10 cellular contexts compared by ENCODE assay signal in genomic region chr18:70195014-70195614, GRCh38. TPM values are rescaled to one million over a fixed set of nuclear protein-coding genes. Genes with fewer than 3 reads are reported as not detected.
DNase-seq lines count a peak whose midpoint lies in the region; ATAC-seq and TF ChIP-seq lines count a peak whose summit lies in the region.
"Had no signal": no experiment of that assay in that cellular context is flagged by ENCODE, and none has a peak within 500 bp of the region (broad histone marks: within the 10 kb centered on the region; RNA-seq: fewer than 3 reads in every experiment).

No MANE protein-coding gene starts in this region.

- no peak for ATAC-seq in activated CD8-positive, alpha-beta memory T cell treated with anti-CD3 and anti-CD28 coated beads, Interleukin-2, amount 10 ng/mL, durations not matched to agents 7 days and 5 days
- peak; percentile 39 for ATAC-seq in HG02588 (IDR thresholded peaks at IDR 0.05; ENCODE audit: unreplicated experiment)
- peak; percentile 42 for ATAC-seq in HG03460 (IDR thresholded peaks at IDR 0.05; ENCODE audit: unreplicated experiment)
- ATAC-seq in foreskin keratinocyte = no peak

- TF ChIP-seq CTCF in nephron progenitor cell (IDR thresholded peaks at IDR 0.05) (no peak), foreskin keratinocyte (conservative IDR thresholded peaks at IDR 0.05) (no peak)

- H3K27me3 Mint-ChIP-seq in activated CD8-positive, alpha-beta memory T cell treated with anti-CD3 and anti-CD28 coated beads, Interleukin-2, amount 10 ng/mL, durations not matched to agents 7 days and 5 days = no peaks in the 10 kb centered on the region
- H3K27me3 Mint-ChIP-seq in nephron progenitor cell (ENCODE audit: low read depth, poor library complexity) (no peaks in the 10 kb centered on the region), immature natural killer cell (ENCODE audit: low read depth in 3 of 3) (no peaks in the 10 kb centered on the region)

- peak overlapping the region; percentile 68 for H3K27ac Mint-ChIP-seq in activated CD8-positive, alpha-beta memory T cell treated with anti-CD3 and anti-CD28 coated beads, Interleukin-2, amount 10 ng/mL, durations not matched to agents 7 days and 5 days
- H3K27ac Mint-ChIP-seq in nephron progenitor cell = peak overlapping the region; percentile 86
- H3K27ac Mint-ChIP-seq in immature natural killer cell = no peak overlapping the region

- H3K36me3 Mint-ChIP-seq in activated CD8-positive, alpha-beta memory T cell treated with anti-CD3 and anti-CD28 coated beads, Interleukin-2, amount 10 ng/mL, durations not matched to agents 7 days and 5 days = peaks cover 69% of the 10 kb centered on the region
- peaks cover 50% of the 10 kb centered on the region for H3K36me3 Mint-ChIP-seq in nephron progenitor cell (ENCODE audit: low read depth)
- peaks cover 9 to 58% (median 18%) of the 10 kb centered on the region in 3 donors for H3K36me3 Mint-ChIP-seq in immature natural killer cell

- CTCF ChIA-PET in activated CD8-positive, alpha-beta memory T cell treated with anti-CD3 and anti-CD28 coated beads, Interleukin-2, amount 10 ng/mL, durations not matched to agents 7 days and 5 days (lab: Charles Lee) = interaction anchor here (0.7 to 3.7 kb wide), 12 partner anchors 8 to 260 kb away, joined by 3 to 22 read pairs (median 4); partner anchors contain the start of gene RTTN

- H3K27me3 ChIP-seq in foreskin keratinocyte = no peaks in the 10 kb centered on the region
- H3K27me3 ChIP-seq: neutrophil had no signal

- H3K4me1 Mint-ChIP-seq in activated CD8-positive, alpha-beta memory T cell treated with anti-CD3 and anti-CD28 coated beads, Interleukin-2, amount 10 ng/mL, durations not matched to agents 7 days and 5 days = peaks cover 44% of the 10 kb centered on the region
- H3K4me1 Mint-ChIP-seq in nephron progenitor cell = peaks cover 5% of the 10 kb centered on the region
- H3K4me1 Mint-ChIP-seq in immature natural killer cell = no peaks in the 10 kb centered on the region

- H3K27ac ChIP-seq in foreskin keratinocyte = no peak overlapping the region
- H3K27ac ChIP-seq: neutrophil had no signal

- DNase-seq in activated CD8-positive, alpha-beta memory T cell treated with anti-CD3 and anti-CD28 coated beads, Interleukin-2, amount 10 ng/mL, durations not matched to agents 7 days and 5 days = no peak
- DNase-seq in activated CD8-positive, alpha-beta memory T cell treated with anti-CD3 and anti-CD28 coated beads for 24 hours = no peak
- no peak for DNase-seq in nephron progenitor cell
- no peak for DNase-seq in foreskin keratinocyte
- DNase-seq in NCI-H446 (lab: John Stamatoyannopoulos, UW) = no peak
- no peak for DNase-seq in immature natural killer cell
- DNase-seq: activated gamma-delta T cell treated with Interleukin-2 at 50 U/mL for 16 hours had no signal

- no peaks in the 10 kb centered on the region for H3K4me1 ChIP-seq in foreskin keratinocyte

- no peaks in the 10 kb centered on the region for H3K9me3 Mint-ChIP-seq in activated CD8-positive, alpha-beta memory T cell treated with anti-CD3 and anti-CD28 coated beads, Interleukin-2, amount 10 ng/mL, durations not matched to agents 7 days and 5 days (ENCODE audit: low read depth)
- H3K9me3 Mint-ChIP-seq in nephron progenitor cell (no peaks in the 10 kb centered on the region), immature natural killer cell (no peaks in the 10 kb centered on the region)

- H3K4me3 Mint-ChIP-seq in activated CD8-positive, alpha-beta memory T cell treated with anti-CD3 and anti-CD28 coated beads, Interleukin-2, amount 10 ng/mL, durations not matched to agents 7 days and 5 days = no peak overlapping the region
- H3K4me3 Mint-ChIP-seq in nephron progenitor cell (no peak overlapping the region), immature natural killer cell (no peak overlapping the region)

RNA-seq across cellular contexts. Expression of gene RTTN, which starts 10.4 kb away (rescaled TPM):
- total RNA-seq in activated CD8-positive, alpha-beta memory T cell treated with anti-CD3 and anti-CD28 coated beads, Interleukin-2, amount 10 ng/mL, durations not matched to agents 7 days and 5 days = 10 to 100 TPM; 30.3 to 42.3 TPM
- total RNA-seq in foreskin keratinocyte = 42.0 and 61.1 TPM in 2 replicates
- polyA plus RNA-seq in foreskin keratinocyte (30.6 and 39.0 TPM in 2 replicates), immature natural killer cell (1 to 10 TPM; 1.8 to 5.2 (median 2.4) TPM)

Comparison
In these comparisons a context has a peak if more than half of its experiments do, and no peak if none do; other contexts are left out.
1. ATAC-seq: peak in HG02588 (single experiment) and HG03460 (single experiment); none in activated CD8-positive, alpha-beta memory T cell treated with anti-CD3 and anti-CD28 coated beads, Interleukin-2, amount 10 ng/mL, durations not matched to agents 7 days and 5 days (single experiment) and foreskin keratinocyte (single experiment).
2. H3K27ac Mint-ChIP-seq: peak in activated CD8-positive, alpha-beta memory T cell treated with anti-CD3 and anti-CD28 coated beads, Interleukin-2, amount 10 ng/mL, durations not matched to agents 7 days and 5 days (single experiment) and nephron progenitor cell (single experiment); none in immature natural killer cell (0 of 6).